In genomic region chr11:102390667-102391449, GRCh38 we compare ENCODE assay signal across 9 cellular contexts. TPM values are rescaled to one million over a fixed set of nuclear protein-coding genes. Genes with fewer than 3 reads are reported as not detected.
DNase-seq lines count a peak whose midpoint lies in the region; ATAC-seq and TF ChIP-seq lines count a peak whose summit lies in the region.
"Had no signal": no experiment of that assay in that cellular context is flagged by ENCODE, and none has a peak within 500 bp of the region (broad histone marks: within the 10 kb centered on the region; RNA-seq: fewer than 3 reads in every experiment).

No MANE protein-coding gene starts in this region.

- H3K79me2 ChIP-seq in DOHH2 (ENCODE audit: control insufficient read depth, low read length), result no peaks in the 10 kb centered on the region

- H3K4me3 ChIP-seq in DOHH2 (ENCODE audit: low read length) (no peak overlapping the region), upper lobe of right lung (no peak overlapping the region)

- H3K27me3 ChIP-seq in DOHH2 (ENCODE audit: control insufficient read depth, low read length) (no peaks in the 10 kb centered on the region), upper lobe of right lung (no peaks in the 10 kb centered on the region)

- H3F3A ChIP-seq in DOHH2 (ENCODE audit: control insufficient read depth, insufficient read depth), result peaks cover 10% of the 10 kb centered on the region; the same call in 1 of the 2 replicates

- H3K4me1 Mint-ChIP-seq in activated T-helper 2 cell treated with anti-CD3 and anti-CD28 coated beads, Interferon-gamma antibody, Interleukin-2, Interleukin-4, amounts not matched to agents 10 μg/mL and 5 μg/mL and 100 μg/mL, durations not matched to agents 14 hours and 24 hours and 36 hours (ENCODE audit: low read depth), result peaks cover 7% of the 10 kb centered on the region

- H3K4me3 Mint-ChIP-seq in activated T-helper 2 cell treated with anti-CD3 and anti-CD28 coated beads, Interferon-gamma antibody, Interleukin-2, Interleukin-4, amounts not matched to agents 10 μg/mL and 5 μg/mL and 100 μg/mL, durations not matched to agents 14 hours and 24 hours and 36 hours (ENCODE audit: low read depth), result no peak overlapping the region

- H3K27me3 Mint-ChIP-seq in activated T-helper 2 cell treated with anti-CD3 and anti-CD28 coated beads, Interferon-gamma antibody, Interleukin-2, Interleukin-4, amounts not matched to agents 10 μg/mL and 5 μg/mL and 100 μg/mL, durations not matched to agents 14 hours and 24 hours and 36 hours (ENCODE audit: low read depth), result no peaks in the 10 kb centered on the region

- no peaks in the 10 kb centered on the region for H4K20me1 ChIP-seq in DOHH2 (ENCODE audit: control insufficient read depth, insufficient read depth, low read depth, low read length)

- no peaks in the 10 kb centered on the region for H3K9me3 ChIP-seq in DOHH2 (ENCODE audit: control insufficient read depth, insufficient read depth, low read length)
- H3K9me3 ChIP-seq in upper lobe of right lung, result no peaks in the 10 kb centered on the region

- intact Hi-C loops in activated T-helper 2 cell treated with anti-CD3 and anti-CD28 coated beads, Interferon-gamma antibody, Interleukin-2, Interleukin-4, amounts not matched to agents 10 μg/mL and 5 μg/mL and 100 μg/mL, durations not matched to agents 14 hours and 24 hours and 36 hours (cut with micrococcal nuclease), result loop anchor here (1.0 to 5.0 kb wide), 2 partner anchors 104 to 221 kb away; no protein-coding TSS in a partner anchor
- intact Hi-C loops in upper lobe of right lung (cut with DNase I), result loop anchor here (10.0 kb wide), 1 partner anchor 94 kb away; no protein-coding TSS in a partner anchor

- peak; percentile 96 for TF ChIP-seq CTCF in DOHH2 (IDR thresholded peaks at IDR 0.05; ENCODE audit: low read depth, low read length, poor library complexity, severe bottlenecking)
- peak; percentile 80 for TF ChIP-seq CTCF in upper lobe of right lung (IDR thresholded peaks at IDR 0.05)

- H3K4me1 ChIP-seq in DOHH2 (ENCODE audit: control insufficient read depth, low read length) (no peaks in the 10 kb centered on the region), upper lobe of right lung (no peaks in the 10 kb centered on the region)

- no peaks in the 10 kb centered on the region for H3K9me3 Mint-ChIP-seq in activated T-helper 2 cell treated with anti-CD3 and anti-CD28 coated beads, Interferon-gamma antibody, Interleukin-2, Interleukin-4, amounts not matched to agents 10 μg/mL and 5 μg/mL and 100 μg/mL, durations not matched to agents 14 hours and 24 hours and 36 hours

- ATAC-seq in GM21447 (IDR thresholded peaks at IDR 0.05; ENCODE audit: unreplicated experiment), result peak; percentile 87
- peak; percentile 97 for ATAC-seq in upper lobe of right lung

- DNase-seq in HS-5 (ENCODE audit: low read depth), result peak; percentile 67
- peak; percentile 65 for DNase-seq in OCI-M1 (lab: John Stamatoyannopoulos, UW)
- peak; percentile 46 for DNase-seq in activated T-helper 2 cell treated with anti-CD3 and anti-CD28 coated beads, Interferon-gamma antibody, Interleukin-2, Interleukin-4, amounts not matched to agents 10 μg/mL and 5 μg/mL and 100 μg/mL, durations not matched to agents 14 hours and 24 hours and 36 hours (ENCODE audit: low spot score)
- peak; percentile 40 for DNase-seq in fibroblast of the conjunctiva (ENCODE audit: low read depth)
- peak in 46 of 56 donors; percentile 10 to 82 (median 53) for DNase-seq in nucleus accumbens (lab: John Stamatoyannopoulos, UW)
- no peak for DNase-seq in upper lobe of right lung

- H3K27ac Mint-ChIP-seq in activated T-helper 2 cell treated with anti-CD3 and anti-CD28 coated beads, Interferon-gamma antibody, Interleukin-2, Interleukin-4, amounts not matched to agents 10 μg/mL and 5 μg/mL and 100 μg/mL, durations not matched to agents 14 hours and 24 hours and 36 hours, result no peak overlapping the region

- H3K9me2 ChIP-seq in DOHH2 (replicated peaks; ENCODE audit: control insufficient read depth, low read length), result no peaks in the 10 kb centered on the region

- H3K36me3 ChIP-seq in DOHH2 (ENCODE audit: control insufficient read depth, low read length) (peaks cover 29% of the 10 kb centered on the region), upper lobe of right lung (peaks cover 56% of the 10 kb centered on the region)

- no peak overlapping the region for H3K4me2 ChIP-seq in DOHH2 (ENCODE audit: low read length)

- peaks cover 49% of the 10 kb centered on the region for H3K36me3 Mint-ChIP-seq in activated T-helper 2 cell treated with anti-CD3 and anti-CD28 coated beads, Interferon-gamma antibody, Interleukin-2, Interleukin-4, amounts not matched to agents 10 μg/mL and 5 μg/mL and 100 μg/mL, durations not matched to agents 14 hours and 24 hours and 36 hours (ENCODE audit: low read depth)

- H3K27ac ChIP-seq in DOHH2 (ENCODE audit: low read depth, low read length) (no peak overlapping the region), upper lobe of right lung (no peak overlapping the region)
- H3K27ac ChIP-seq: epithelial cell of prostate had no signal

RNA-seq across cellular contexts. Expression of gene BIRC2, which starts 43.8 kb away (rescaled TPM):
- total RNA-seq in activated T-helper 2 cell treated with anti-CD3 and anti-CD28 coated beads, Interferon-gamma antibody, Interleukin-2, Interleukin-4, amounts not matched to agents 10 μg/mL and 5 μg/mL and 100 μg/mL, durations not matched to agents 14 hours and 24 hours and 36 hours, result 28.0 and 30.4 TPM in 2 replicates
- total RNA-seq in upper lobe of right lung, result 44.1 TPM
